ENCODE assay signal across 20 cellular contexts in genomic region chr20:32991386-32991785, GRCh38. TPM values are rescaled to one million over a fixed set of nuclear protein-coding genes. Genes with fewer than 3 reads are reported as not detected.
A peak's percentile ranks its signal among the peaks of the same experiment; 100 is the strongest.
DNase-seq lines count a peak whose midpoint lies in the region; ATAC-seq and TF ChIP-seq lines count a peak whose summit lies in the region.
"Had no signal": no experiment of that assay in that cellular context is flagged by ENCODE, and none has a peak within 500 bp of the region (broad histone marks: within the 10 kb centered on the region; RNA-seq: fewer than 3 reads in every experiment).

No MANE protein-coding gene starts in this region.

- TF ChIP-seq EP300 in stomach (IDR thresholded peaks at IDR 0.05): no peak

- TF ChIP-seq CTCF in stomach (IDR thresholded peaks at IDR 0.05): no peak
- TF ChIP-seq CTCF in HFFc6 (IDR thresholded peaks at IDR 0.05): no peak

- DNase-seq in activated T-cell treated with anti-CD3 and anti-CD28 coated beads, Interleukin-2, amount 50 U/mL, for 72 hours: no peak
- DNase-seq in activated T-cell treated with anti-CD3 and anti-CD28 coated beads, Interleukin-2, amount 50 U/mL, for 1 hour: no peak
- no peak for DNase-seq in activated naive CD8-positive, alpha-beta T cell treated with anti-CD3 and anti-CD28 coated beads, Interleukin-2, amount 50 U/mL, for 24 hours
- no peak for DNase-seq in stimulated activated naive CD8-positive, alpha-beta T cell treated with anti-CD3 and anti-CD28 coated beads, Interleukin-15, Interleukin-2, amounts not matched to agents 100 U/mL and 50 U/mL, for 24 hours
- DNase-seq in stomach (no peak), HFFc6 (no peak), left colon (no peak)
- DNase-seq: CD4-positive, CD25-positive, alpha-beta regulatory T cell; DMS79; GM23248; NCI-H1048; NCI-H345; NCI-H748 treated with DMSO at 0.1 percent for 48 hours; SHP77 had no signal

- peak; percentile 54 to 60 for ATAC-seq in activated T-cell treated with anti-CD3 and anti-CD28 coated beads, Interleukin-2, amount 50 U/mL, for 72 hours (replicated peaks in 1 of 2)
- peak; percentile 78 for ATAC-seq in activated naive CD8-positive, alpha-beta T cell treated with anti-CD3 and anti-CD28 coated beads, Interleukin-2, amount 50 U/mL, for 24 hours
- peak; percentile 52 for ATAC-seq in stimulated activated naive CD8-positive, alpha-beta T cell treated with anti-CD3 and anti-CD28 coated beads, Interleukin-15, Interleukin-2, amounts not matched to agents 100 U/mL and 50 U/mL, for 24 hours
- no peak for ATAC-seq in left colon
- ATAC-seq: A549, HCT116, K562 had no signal

- H3K9me3 ChIP-seq in stomach: peaks cover 0 to 10% (median 5%) of the 10 kb centered on the region in 4 donors

- intact Hi-C loops in stomach (cut with DNase I; ENCODE audit: low total_unique reads) (no loop called here), left colon (cut with DNase I, micrococcal nuclease) (no loop called here)

- H3K27me3 ChIP-seq in stomach: peaks cover 0 to 10% (median 0%) of the 10 kb centered on the region in 3 donors

- H3K9me3 Mint-ChIP-seq in activated T-cell treated with anti-CD3 and anti-CD28 coated beads, Interleukin-2, amount 50 U/mL, for 72 hours: peaks cover 6 to 9% of the 10 kb centered on the region in 2 donors
- H3K9me3 Mint-ChIP-seq in IgD-negative memory B cell: peaks cover 0 to 10% (median 9%) of the 10 kb centered on the region in 3 donors
- peaks cover 7% of the 10 kb centered on the region for H3K9me3 Mint-ChIP-seq in activated naive CD8-positive, alpha-beta T cell treated with anti-CD3 and anti-CD28 coated beads, Interleukin-2, amount 50 U/mL, for 24 hours
- H3K9me3 Mint-ChIP-seq in HFFc6: peaks cover 19% of the 10 kb centered on the region

- H3K4me3 Mint-ChIP-seq in activated T-cell treated with anti-CD3 and anti-CD28 coated beads, Interleukin-2, amount 50 U/mL, for 72 hours: no peak overlapping the region
- peak overlapping the region in 2 of 4 donors; percentile 35 to 60 for H3K4me3 Mint-ChIP-seq in IgD-negative memory B cell
- no peak overlapping the region for H3K4me3 Mint-ChIP-seq in activated naive CD8-positive, alpha-beta T cell treated with anti-CD3 and anti-CD28 coated beads, Interleukin-2, amount 50 U/mL, for 24 hours
- no peak overlapping the region for H3K4me3 Mint-ChIP-seq in HFFc6

- H3K4me1 Mint-ChIP-seq in activated T-cell treated with anti-CD3 and anti-CD28 coated beads, Interleukin-2, amount 50 U/mL, for 72 hours (ENCODE audit: low read depth): peaks cover 32% of the 10 kb centered on the region
- peaks cover 13 to 20% (median 14%) of the 10 kb centered on the region in 3 donors for H3K4me1 Mint-ChIP-seq in IgD-negative memory B cell
- peaks cover 31% of the 10 kb centered on the region for H3K4me1 Mint-ChIP-seq in activated naive CD8-positive, alpha-beta T cell treated with anti-CD3 and anti-CD28 coated beads, Interleukin-2, amount 50 U/mL, for 24 hours
- no peaks in the 10 kb centered on the region for H3K4me1 Mint-ChIP-seq in HFFc6 (ENCODE audit: low read depth)

- peaks cover 3 to 9% of the 10 kb centered on the region in 2 donors for H3K36me3 Mint-ChIP-seq in activated T-cell treated with anti-CD3 and anti-CD28 coated beads, Interleukin-2, amount 50 U/mL, for 72 hours (ENCODE audit: insufficient read depth in 2 of 2)
- H3K36me3 Mint-ChIP-seq in IgD-negative memory B cell: no peaks in the 10 kb centered on the region
- peaks cover 2% of the 10 kb centered on the region for H3K36me3 Mint-ChIP-seq in activated naive CD8-positive, alpha-beta T cell treated with anti-CD3 and anti-CD28 coated beads, Interleukin-2, amount 50 U/mL, for 24 hours (ENCODE audit: low read depth)
- no peaks in the 10 kb centered on the region for H3K36me3 Mint-ChIP-seq in HFFc6 (ENCODE audit: low read depth)
- H3K36me3 Mint-ChIP-seq: CD4-positive, CD25-positive, alpha-beta regulatory T cell had no signal

- TF ChIP-seq POLR2A in stomach (IDR thresholded peaks at IDR 0.05): no peak

- no peak overlapping the region for H3K4me3 ChIP-seq in stomach
- H3K4me3 ChIP-seq: A549, GM23248, K562 had no signal

- no peak overlapping the region for H3K27ac ChIP-seq in stomach
- H3K27ac ChIP-seq: A549, GM23248 had no signal

- H3K4me1 ChIP-seq in stomach: no peaks in the 10 kb centered on the region
- H3K4me1 ChIP-seq: A549 had no signal

- no peaks in the 10 kb centered on the region for H3K36me3 ChIP-seq in stomach

- H3K27ac Mint-ChIP-seq in activated T-cell treated with anti-CD3 and anti-CD28 coated beads, Interleukin-2, amount 50 U/mL, for 72 hours: no peak overlapping the region
- H3K27ac Mint-ChIP-seq in IgD-negative memory B cell (peak overlapping the region in 2 of 3 donors; percentile 17 to 45), HFFc6 (no peak overlapping the region)
- no peak overlapping the region for H3K27ac Mint-ChIP-seq in activated naive CD8-positive, alpha-beta T cell treated with anti-CD3 and anti-CD28 coated beads, Interleukin-2, amount 50 U/mL, for 24 hours

- no peaks in the 10 kb centered on the region for H3K27me3 Mint-ChIP-seq in activated T-cell treated with anti-CD3 and anti-CD28 coated beads, Interleukin-2, amount 50 U/mL, for 72 hours (ENCODE audit: low read depth)
- H3K27me3 Mint-ChIP-seq in IgD-negative memory B cell: peaks cover 3% of the 10 kb centered on the region
- H3K27me3 Mint-ChIP-seq in activated naive CD8-positive, alpha-beta T cell treated with anti-CD3 and anti-CD28 coated beads, Interleukin-2, amount 50 U/mL, for 24 hours: no peaks in the 10 kb centered on the region
- H3K27me3 Mint-ChIP-seq in HFFc6 (ENCODE audit: insufficient read depth): peaks cover 30% of the 10 kb centered on the region
- H3K27me3 Mint-ChIP-seq: CD4-positive, CD25-positive, alpha-beta regulatory T cell had no signal

- WGBS in stomach, 5 donors: 53 to 63% (median 55%) methylated on average over 3 of the region's 3 CpGs

RNA-seq across cellular contexts. Expression of gene SUN5, which starts 12.8 kb away (rescaled TPM):
- total RNA-seq in activated T-cell treated with anti-CD3 and anti-CD28 coated beads, Interleukin-2, amount 50 U/mL, for 72 hours: not detected
- polyA plus RNA-seq in IgD-negative memory B cell: not detected
- total RNA-seq in stomach: not detected
- polyA plus RNA-seq in stomach: not detected
- total RNA-seq in HFFc6 (2021; fragmentation: NEBNext Ultra II Directional; extraction: Animal tissue kit (Norgen Biotek cat#: 25700)): not detected
- total RNA-seq in left colon: not detected
- total RNA-seq: CD4-positive, CD25-positive, alpha-beta regulatory T cell; GM23248; HT1080; K562; M059J had no signal
- polyA plus RNA-seq: A549; CD4-positive, CD25-positive, alpha-beta regulatory T cell; GM23248; K562 had no signal

RNA-seq across cellular contexts. Expression of gene BPIFB2, which starts 16.1 kb away (rescaled TPM):
- not detected for total RNA-seq in activated T-cell treated with anti-CD3 and anti-CD28 coated beads, Interleukin-2, amount 50 U/mL, for 72 hours
- polyA plus RNA-seq in IgD-negative memory B cell: not detected
- total RNA-seq in stomach: not detected
- 1 to 10 TPM in 1 of 3 donors, not detected in 2; 3.3 TPM for polyA plus RNA-seq in stomach
- not detected for total RNA-seq in HFFc6 (2021; fragmentation: NEBNext Ultra II Directional; extraction: Animal tissue kit (Norgen Biotek cat#: 25700))
- not detected for total RNA-seq in left colon
- total RNA-seq: CD4-positive, CD25-positive, alpha-beta regulatory T cell; GM23248; HT1080; K562; M059J had no signal
- polyA plus RNA-seq: A549; CD4-positive, CD25-positive, alpha-beta regulatory T cell; GM23248; K562 had no signal

RNA-seq across cellular contexts. Expression of gene BPIFB6, which starts 40.1 kb away (rescaled TPM):
- total RNA-seq in activated T-cell treated with anti-CD3 and anti-CD28 coated beads, Interleukin-2, amount 50 U/mL, for 72 hours: not detected
- not detected for polyA plus RNA-seq in IgD-negative memory B cell
- total RNA-seq in stomach: not detected
- polyA plus RNA-seq in stomach: not detected
- total RNA-seq in HFFc6 (2021; fragmentation: NEBNext Ultra II Directional; extraction: Animal tissue kit (Norgen Biotek cat#: 25700)): not detected
- total RNA-seq in left colon: not detected
- total RNA-seq: CD4-positive, CD25-positive, alpha-beta regulatory T cell; GM23248; HT1080; K562; M059J had no signal
- polyA plus RNA-seq: A549; CD4-positive, CD25-positive, alpha-beta regulatory T cell; GM23248; K562 had no signal

Comparison
In these comparisons a context has a peak if more than half of its experiments do, and no peak if none do; other contexts are left out.
1. H3K27ac Mint-ChIP-seq: peak in IgD-negative memory B cell (2 of 3); none in activated T-cell treated with anti-CD3 and anti-CD28 coated beads, Interleukin-2, amount 50 U/mL, for 72 hours (single experiment), activated naive CD8-positive, alpha-beta T cell treated with anti-CD3 and anti-CD28 coated beads, Interleukin-2, amount 50 U/mL, for 24 hours (single experiment) and HFFc6 (single experiment).